19 cellular contexts compared by ENCODE assay signal in genomic region chr15:60865507-60865906, GRCh38.
A peak's percentile ranks its signal among the peaks of the same experiment; 100 is the strongest.
DNase-seq lines count a peak whose midpoint lies in the region; ATAC-seq and TF ChIP-seq lines count a peak whose summit lies in the region.
"Had no signal": no experiment of that assay in that cellular context is flagged by ENCODE, and none has a peak within 500 bp of the region (broad histone marks: within the 10 kb centered on the region; RNA-seq: fewer than 3 reads in every experiment).

No MANE protein-coding gene starts in this region.

- H3K4me3 ChIP-seq in epithelial cell of esophagus (ENCODE audit: low read length) = no peak overlapping the region
- H3K4me3 ChIP-seq: BLaER1 treated with 17β-estradiol and CSF1 and Interleukin-3, amounts not matched to agents 10 nM and 100 nM; smooth muscle cell; testis had no signal

- TF ChIP-seq CTCF in epithelial cell of esophagus (IDR thresholded peaks at IDR 0.05; ENCODE audit: insufficient read depth, low read depth, low read length, missing control alignments) (no peak), omental fat pad (IDR thresholded peaks at IDR 0.05) (no peak), HFFc6 (IDR thresholded peaks at IDR 0.05) (no peak)

- peaks cover 1% of the 10 kb centered on the region; the same call in 1 of the 2 replicates for H3K4me1 Mint-ChIP-seq in HFFc6 (ENCODE audit: low read depth)
- H3K4me1 Mint-ChIP-seq: memory B cell had no signal

- peak; percentile 59 for ATAC-seq in omental fat pad (ENCODE audit: low FRiP score)
- ATAC-seq: naive thymus-derived CD4-positive, alpha-beta T cell had no signal

- no peaks in the 10 kb centered on the region for H3K9me3 Mint-ChIP-seq in HFFc6
- H3K9me3 Mint-ChIP-seq: memory B cell; naive thymus-derived CD4-positive, alpha-beta T cell had no signal

- no peak overlapping the region for H3K4me3 Mint-ChIP-seq in HFFc6
- H3K4me3 Mint-ChIP-seq: memory B cell; naive thymus-derived CD4-positive, alpha-beta T cell had no signal

- H3K27me3 Mint-ChIP-seq in HFFc6 (ENCODE audit: insufficient read depth) = peaks cover 18% of the 10 kb centered on the region

- no peak overlapping the region for H3K27ac Mint-ChIP-seq in HFFc6
- H3K27ac Mint-ChIP-seq: memory B cell had no signal

- H3K36me3 Mint-ChIP-seq in HFFc6 (ENCODE audit: low read depth) = no peaks in the 10 kb centered on the region
- H3K36me3 Mint-ChIP-seq: memory B cell had no signal

- DNase-seq in DMS53 (lab: John Stamatoyannopoulos, UW) = peak; percentile 4
- DNase-seq in DMS53 treated with DMSO at 0.1 percent for 48 hours (lab: John Stamatoyannopoulos, UW; ENCODE audit: unreplicated experiment) = no peak
- peak; percentile 81 for DNase-seq in HCEC 1CT
- DNase-seq in epithelial cell of esophagus (ENCODE audit: low read depth) = peak; percentile 79
- DNase-seq in omental fat pad (ENCODE audit: low spot score) = no peak
- DNase-seq in RKO (ENCODE audit: low spot score) = no peak
- DNase-seq in HFFc6 = no peak
- no peak for DNase-seq in HUDEP-2 (lab: John Stamatoyannopoulos, UW; ENCODE audit: unreplicated experiment in 76 of 76)
- DNase-seq: activated CD4-positive, alpha-beta T cell treated with anti-CD3 and anti-CD28 coated beads for 4 hours; activated CD8-positive, alpha-beta memory T cell treated with anti-CD3 and anti-CD28 coated beads, Interleukin-2, amount 50 U/mL, for 48 hours; activated naive CD4-positive, alpha-beta T cell treated with anti-CD3 and anti-CD28 coated beads, Interleukin-2, amount 50 U/mL, for 16 hours; islet precursor cell; naive thymus-derived CD4-positive, alpha-beta T cell; NCI-H1417 treated with DMSO at 0.1 percent for 48 hours; NCI-H2171 treated with DMSO at 0.1 percent for 48 hours; testis had no signal

Comparison
In these comparisons a context has a peak if more than half of its experiments do, and no peak if none do; other contexts are left out.
1. DNase-seq: peak in DMS53 (single experiment), HCEC 1CT (single experiment) and epithelial cell of esophagus (single experiment); none in DMS53 treated with DMSO at 0.1 percent for 48 hours (single experiment), omental fat pad (single experiment), RKO (single experiment), HFFc6 (single experiment) and HUDEP-2 (0 of 76).